1 cellular context compared by ENCODE assay signal in genomic region chr1:112686835-112687234, GRCh38.
TF ChIP-seq lines count a peak whose summit lies in the region.

No MANE protein-coding gene starts in this region.

TF ChIP-seq in GM23338, 12 proteins besides CTCF, POLR2A, EP300 and RAD21:
- TF ChIP-seq ZNF462 (CRISPR knock-in tag; IDR thresholded peaks at IDR 0.05) (no peak), POLR2AphosphoS5 (IDR thresholded peaks at IDR 0.05; ENCODE audit: low read depth) (no peak), EZH2phosphoT487 (IDR thresholded peaks at IDR 0.05; ENCODE audit: unreplicated experiment) (no peak), EZH2 (IDR thresholded peaks at IDR 0.05; ENCODE audit: low read depth, unreplicated experiment) (no peak)
